27 cellular contexts compared by ENCODE assay signal in genomic region chr4:172149329-172149728, GRCh38.
"Had no signal": no experiment of that assay in that cellular context is flagged by ENCODE, and none has a peak within 500 bp of the region (broad histone marks: within the 10 kb centered on the region; RNA-seq: fewer than 3 reads in every experiment).

No MANE protein-coding gene starts in this region.

- FAIRE-seq: islet of Langerhans, kidney had no signal

- DNase-seq: hypothalamus; immature natural killer cell; kidney; left colon; mesendoderm; naive B cell; natural killer cell; nephron progenitor cell; ovary; right lobe of liver; stimulated activated CD4-positive, alpha-beta T cell treated with anti-CD3 and anti-CD28 coated beads, Interleukin-1b, Interleukin-23, amount 100 ng/mL, for 48 hours; stimulated activated CD4-positive, alpha-beta T cell treated with anti-CD3 and anti-CD28 coated beads, Interleukin-4, amount 100 ng/mL, for 1 hour; stimulated activated naive B cell treated with anti-CD40 and anti-IgM and Interleukin-4, amounts not matched to agents 10 μg/mL and 1 μg/mL and 100 μg/mL, for 72 hours; stimulated activated naive CD8-positive, alpha-beta T cell treated with anti-CD3 and anti-CD28 coated beads, Interleukin-15, Interleukin-2, amounts not matched to agents 100 U/mL and 50 U/mL, for 24 hours; stomach; testis; thyroid gland; transverse colon; upper lobe of left lung had no signal

- H3K36me3 Mint-ChIP-seq: mesothelial cell of epicardium; naive B cell; natural killer cell; stimulated activated naive B cell treated with anti-CD40 and anti-IgM and Interleukin-4, amounts not matched to agents 10 μg/mL and 1 μg/mL and 100 μg/mL, for 72 hours had no signal

- H3K36me3 ChIP-seq: left lung, ovary, right atrium auricular region, right lobe of liver, stomach, thyroid gland, transverse colon, upper lobe of left lung, vagina had no signal

- H3K27ac Mint-ChIP-seq: immature natural killer cell; mesothelial cell of epicardium; naive B cell; natural killer cell; nephron progenitor cell; progenitor cell of endocrine pancreas; stimulated activated naive B cell treated with anti-CD40 and anti-IgM and Interleukin-4, amounts not matched to agents 10 μg/mL and 1 μg/mL and 100 μg/mL, for 72 hours had no signal

- H3K27me3 Mint-ChIP-seq: naive B cell; progenitor cell of endocrine pancreas; stimulated activated naive B cell treated with anti-CD40 and anti-IgM and Interleukin-4, amounts not matched to agents 10 μg/mL and 1 μg/mL and 100 μg/mL, for 72 hours had no signal

- H3K27ac ChIP-seq: left lung, ovary, right atrium auricular region, right lobe of liver, stomach, testis, thyroid gland, transverse colon, upper lobe of left lung, vagina had no signal

- H3K27me3 ChIP-seq: left lung, ovary, right atrium auricular region, right lobe of liver, stomach, testis, thyroid gland, transverse colon, upper lobe of left lung, vagina had no signal

- ATAC-seq: left colon; left lung; natural killer cell; right lobe of liver; stimulated activated naive B cell treated with anti-CD40 and anti-IgM and Interleukin-4, amounts not matched to agents 10 μg/mL and 1 μg/mL and 100 μg/mL, for 72 hours; stimulated activated naive CD8-positive, alpha-beta T cell treated with anti-CD3 and anti-CD28 coated beads, Interleukin-15, Interleukin-2, amounts not matched to agents 100 U/mL and 50 U/mL, for 24 hours had no signal

- H3K4me3 ChIP-seq: left lung, lung, ovary, right atrium auricular region, right lobe of liver, smooth muscle cell, stomach, testis, thyroid gland, transverse colon, upper lobe of left lung, vagina had no signal

- H3K4me2 ChIP-seq: smooth muscle cell had no signal

- H3K9me3 Mint-ChIP-seq: mesothelial cell of epicardium; naive B cell; nephron progenitor cell; stimulated activated naive B cell treated with anti-CD40 and anti-IgM and Interleukin-4, amounts not matched to agents 10 μg/mL and 1 μg/mL and 100 μg/mL, for 72 hours had no signal

- H3K4me1 Mint-ChIP-seq: immature natural killer cell; naive B cell; natural killer cell; nephron progenitor cell; stimulated activated naive B cell treated with anti-CD40 and anti-IgM and Interleukin-4, amounts not matched to agents 10 μg/mL and 1 μg/mL and 100 μg/mL, for 72 hours had no signal

- H3K9me3 ChIP-seq: left lung, ovary, right atrium auricular region, right lobe of liver, stomach, testis, thyroid gland, transverse colon, upper lobe of left lung, vagina had no signal

- H3K4me1 ChIP-seq: left lung, right atrium auricular region, right lobe of liver, stomach, testis, thyroid gland, transverse colon, upper lobe of left lung, vagina had no signal

- H3K4me3 Mint-ChIP-seq: immature natural killer cell; mesothelial cell of epicardium; naive B cell; natural killer cell; nephron progenitor cell; stimulated activated naive B cell treated with anti-CD40 and anti-IgM and Interleukin-4, amounts not matched to agents 10 μg/mL and 1 μg/mL and 100 μg/mL, for 72 hours had no signal
